26 cellular contexts compared by ENCODE assay signal in genomic region chr13:94552095-94552494, GRCh38.
"Had no signal": no experiment of that assay in that cellular context is flagged by ENCODE, and none has a peak within 500 bp of the region (broad histone marks: within the 10 kb centered on the region; RNA-seq: fewer than 3 reads in every experiment).

No MANE protein-coding gene starts in this region.

- H3K27me3 ChIP-seq: esophagus muscularis mucosa, foreskin keratinocyte, gastroesophageal sphincter, heart left ventricle, hepatocyte, ovary, tibial nerve, upper lobe of left lung had no signal

- H3K4me1 ChIP-seq: foreskin keratinocyte had no signal

- H2AFZ ChIP-seq: hepatocyte had no signal

- DNase-seq: dermis blood vessel endothelial cell; effector memory CD4-positive, alpha-beta T cell; foreskin keratinocyte; heart left ventricle; kidney; mucosa of descending colon; naive B cell; nephron progenitor cell; nucleus accumbens; ovary; posterior cingulate gyrus; psoas muscle; right cardiac atrium; stimulated activated CD4-positive, alpha-beta T cell treated with anti-CD3 and anti-CD28 coated beads, Interleukin-4, amount 100 ng/mL, for 4 hours; upper lobe of left lung had no signal

- H3K4me3 ChIP-seq: coronary artery, esophagus muscularis mucosa, gastroesophageal sphincter, heart left ventricle, hepatocyte, lung, mucosa of descending colon, ovary, psoas muscle, skin epidermis, spleen, thoracic aorta, tibial nerve, upper lobe of left lung had no signal

- H3K27ac ChIP-seq: coronary artery, esophagus muscularis mucosa, foreskin keratinocyte, gastroesophageal sphincter, heart left ventricle, hepatocyte, ovary, psoas muscle, skin epidermis, thoracic aorta, tibial nerve, upper lobe of left lung had no signal

- H3K9me3 ChIP-seq: esophagus muscularis mucosa, gastroesophageal sphincter, heart left ventricle, mucosa of descending colon, ovary, psoas muscle, spleen, thoracic aorta, tibial nerve, upper lobe of left lung had no signal

- H3K4me2 ChIP-seq: hepatocyte had no signal

- H3K79me2 ChIP-seq: hepatocyte had no signal

- H3K36me3 ChIP-seq: esophagus muscularis mucosa, gastroesophageal sphincter, heart left ventricle, ovary, spleen, thoracic aorta, tibial nerve, upper lobe of left lung had no signal

- ATAC-seq: foreskin keratinocyte; gastroesophageal sphincter; heart left ventricle; left lobe of liver; mucosa of descending colon; psoas muscle; right cardiac atrium; stimulated activated memory B cell treated with anti-CD40 and anti-IgM and Interleukin-4, amounts not matched to agents 10 μg/mL and 1 μg/mL and 100 μg/mL, for 72 hours had no signal
